ENCODE assay signal across 10 cellular contexts in the genomic region with DNA sequence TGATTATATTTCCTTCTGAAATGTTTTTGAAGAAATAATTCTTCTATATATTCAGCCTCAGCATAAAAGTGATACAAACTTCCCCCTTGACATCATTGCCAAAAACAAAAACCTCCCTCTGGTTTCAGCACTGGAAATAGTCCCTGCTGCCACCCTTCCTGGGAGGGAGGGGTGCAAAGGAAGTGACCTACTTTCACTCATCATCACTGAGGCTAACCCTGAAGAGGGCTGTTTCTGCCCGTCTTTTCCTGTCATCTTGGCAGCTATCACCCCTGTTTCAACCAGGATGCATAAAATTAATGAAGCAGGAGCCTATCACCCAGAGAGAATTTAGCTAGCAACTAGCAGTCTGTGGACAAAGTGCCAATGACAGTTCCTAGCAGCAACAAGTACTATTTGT.
A peak's percentile ranks its signal among the peaks of the same experiment; 100 is the strongest.
DNase-seq lines count a peak whose midpoint lies in the region; ATAC-seq and TF ChIP-seq lines count a peak whose summit lies in the region.
"Had no signal": no experiment of that assay in that cellular context is flagged by ENCODE, and none has a peak within 500 bp of the region (broad histone marks: within the 10 kb centered on the region; RNA-seq: fewer than 3 reads in every experiment).

No MANE protein-coding gene starts in this region.

- H3K27me3 Mint-ChIP-seq in activated CD4-positive, alpha-beta T cell treated with anti-CD3 and anti-CD28 coated beads, Interleukin-2, amount 10 ng/mL, durations not matched to agents 7 days and 5 days, result peaks cover 8% of the 10 kb centered on the region

- H3K4me1 Mint-ChIP-seq in activated CD4-positive, alpha-beta T cell treated with anti-CD3 and anti-CD28 coated beads, Interleukin-2, amount 10 ng/mL, durations not matched to agents 7 days and 5 days, result peaks cover 11% of the 10 kb centered on the region

- ATAC-seq in GM18868 (IDR thresholded peaks at IDR 0.05; ENCODE audit: unreplicated experiment) (peak; percentile 55), PC-3 (no peak), GM21717 (IDR thresholded peaks at IDR 0.05; ENCODE audit: unreplicated experiment) (no peak), HG02938 (IDR thresholded peaks at IDR 0.05; ENCODE audit: unreplicated experiment) (no peak)

- H3K9ac ChIP-seq in PC-3 (ENCODE audit: low read length), result no peak overlapping the region

- no peaks in the 10 kb centered on the region for H3K9me2 ChIP-seq in PC-3 (replicated peaks; ENCODE audit: low read length)

- H4K20me1 ChIP-seq in PC-3 (ENCODE audit: low read length), result no peaks in the 10 kb centered on the region

- H2AFZ ChIP-seq in PC-3 (ENCODE audit: low read length), result no peak overlapping the region

- no peaks in the 10 kb centered on the region for H3K9me3 ChIP-seq in PC-3 (ENCODE audit: low read length)
- H3K9me3 ChIP-seq: SJSA1 had no signal

- no peaks in the 10 kb centered on the region for H3K36me3 ChIP-seq in PC-3 (ENCODE audit: low read depth, low read length)
- H3K36me3 ChIP-seq: SJSA1 had no signal

- no peaks in the 10 kb centered on the region for H3K9me3 Mint-ChIP-seq in activated CD4-positive, alpha-beta T cell treated with anti-CD3 and anti-CD28 coated beads, Interleukin-2, amount 10 ng/mL, durations not matched to agents 7 days and 5 days

- no TSS peak for BruUV-seq in PC-3 (replicated peaks; lab: Mats Ljungman, UMichigan)

- DNase-seq in activated CD4-positive, alpha-beta T cell treated with anti-CD3 and anti-CD28 coated beads, Interleukin-2, amount 10 ng/mL, durations not matched to agents 7 days and 5 days, result peak; percentile 43
- peak; percentile 13 for DNase-seq in effector CD4-positive, alpha-beta T cell
- DNase-seq in stimulated activated CD4-positive, alpha-beta T cell treated with anti-CD3 and anti-CD28 coated beads, Interleukin-2, amount 100 ng/mL, for 48 hours, result peak; percentile 6 to 7
- DNase-seq in SW480 (ENCODE audit: low spot score) (no peak), PC-3 (no peak)
- DNase-seq: amniotic stem cell had no signal

- H3K27ac Mint-ChIP-seq in activated CD4-positive, alpha-beta T cell treated with anti-CD3 and anti-CD28 coated beads, Interleukin-2, amount 10 ng/mL, durations not matched to agents 7 days and 5 days, result no peak overlapping the region

- intact Hi-C loops in PC-3 (cut with micrococcal nuclease), result no loop called here

- no peak overlapping the region for H3K27ac ChIP-seq in PC-3 (ENCODE audit: low read length)
- H3K27ac ChIP-seq: SJSA1 had no signal

- H3K4me2 ChIP-seq in PC-3 (ENCODE audit: low read length), result no peak overlapping the region

- no peaks in the 10 kb centered on the region for H3K36me3 Mint-ChIP-seq in activated CD4-positive, alpha-beta T cell treated with anti-CD3 and anti-CD28 coated beads, Interleukin-2, amount 10 ng/mL, durations not matched to agents 7 days and 5 days (ENCODE audit: low read depth)

- no peaks in the 10 kb centered on the region for H3K79me2 ChIP-seq in PC-3 (ENCODE audit: low read length)

- no peaks in the 10 kb centered on the region for H3F3A ChIP-seq in PC-3 (ENCODE audit: low read length, unreplicated experiment)

- no peaks in the 10 kb centered on the region for H3K4me1 ChIP-seq in PC-3 (ENCODE audit: insufficient read depth, low read length)
- H3K4me1 ChIP-seq: SJSA1 had no signal

- no peak overlapping the region for H3K4me3 ChIP-seq in PC-3 (ENCODE audit: low read length)
- H3K4me3 ChIP-seq: SJSA1 had no signal

- no peak overlapping the region for H3K4me3 Mint-ChIP-seq in activated CD4-positive, alpha-beta T cell treated with anti-CD3 and anti-CD28 coated beads, Interleukin-2, amount 10 ng/mL, durations not matched to agents 7 days and 5 days

- no peak for TF ChIP-seq CTCF in PC-3 (conservative IDR thresholded peaks at IDR 0.05; ENCODE audit: low read depth, low read length)

- POLR2A ChIA-PET in activated CD4-positive, alpha-beta T cell treated with anti-CD3 and anti-CD28 coated beads, Interleukin-2, amount 10 ng/mL, durations not matched to agents 7 days and 5 days (lab: Charles Lee), result no interaction called here
- POLR2A ChIA-PET in PC-3 (lab: Charles Lee; ENCODE audit: unreplicated experiment), result no interaction called here

- no peaks in the 10 kb centered on the region for H3K27me3 ChIP-seq in PC-3 (ENCODE audit: low read length)
- H3K27me3 ChIP-seq: SJSA1 had no signal

- CTCF ChIA-PET in activated CD4-positive, alpha-beta T cell treated with anti-CD3 and anti-CD28 coated beads, Interleukin-2, amount 10 ng/mL, durations not matched to agents 7 days and 5 days (lab: Charles Lee), result no interaction called here
- CTCF ChIA-PET in PC-3 (lab: Charles Lee), result no interaction called here

Comparison
In these comparisons a context has a peak if more than half of its experiments do, and no peak if none do; other contexts are left out.
1. DNase-seq: peak in activated CD4-positive, alpha-beta T cell treated with anti-CD3 and anti-CD28 coated beads, Interleukin-2, amount 10 ng/mL, durations not matched to agents 7 days and 5 days (single experiment), effector CD4-positive, alpha-beta T cell (single experiment) and stimulated activated CD4-positive, alpha-beta T cell treated with anti-CD3 and anti-CD28 coated beads, Interleukin-2, amount 100 ng/mL, for 48 hours (2 of 2); none in SW480 (single experiment) and PC-3 (single experiment).